19 cellular contexts compared by ENCODE assay signal in genomic region chr20:1364106-1364505, GRCh38. TPM values are rescaled to one million over a fixed set of nuclear protein-coding genes. Genes with fewer than 3 reads are reported as not detected.
DNase-seq lines count a peak whose midpoint lies in the region; ATAC-seq and TF ChIP-seq lines count a peak whose summit lies in the region.
"Had no signal": no experiment of that assay in that cellular context is flagged by ENCODE, and none has a peak within 500 bp of the region (broad histone marks: within the 10 kb centered on the region; RNA-seq: fewer than 3 reads in every experiment).

No MANE protein-coding gene starts in this region.

- peaks cover 48% of the 10 kb centered on the region for H3K36me3 Mint-ChIP-seq in activated naive CD4-positive, alpha-beta T cell treated with anti-CD3 and anti-CD28 coated beads, Interleukin-2, amount 50 U/mL, for 24 hours
- H3K36me3 Mint-ChIP-seq in nephron progenitor cell (ENCODE audit: low read depth): peaks cover 96% of the 10 kb centered on the region
- H3K36me3 Mint-ChIP-seq in effector memory CD8-positive, alpha-beta T cell (ENCODE audit: insufficient read depth): peaks cover 14% of the 10 kb centered on the region

- no peaks in the 10 kb centered on the region for H3F3A ChIP-seq in Loucy (ENCODE audit: low read depth)

- no peak for TF ChIP-seq CTCF in Loucy (conservative IDR thresholded peaks at IDR 0.05; ENCODE audit: low read length)
- TF ChIP-seq CTCF in nephron progenitor cell (IDR thresholded peaks at IDR 0.05): no peak
- TF ChIP-seq CTCF in heart left ventricle (IDR thresholded peaks at IDR 0.05): no peak

- ATAC-seq in heart left ventricle: no peak
- ATAC-seq in effector memory CD8-positive, alpha-beta T cell (replicated peaks): no peak
- ATAC-seq: body of pancreas, psoas muscle had no signal

- DNase-seq in activated CD8-positive, alpha-beta memory T cell treated with anti-CD3 and anti-CD28 coated beads, Interleukin-2, amount 50 U/mL, for 4 hours: peak; percentile 28
- no peak for DNase-seq in activated CD8-positive, alpha-beta memory T cell treated with anti-CD3 and anti-CD28 coated beads for 24 hours
- no peak for DNase-seq in nephron progenitor cell
- DNase-seq in heart left ventricle: no peak
- no peak for DNase-seq in erythroblast (lab: John Stamatoyannopoulos, UW)
- DNase-seq in effector memory CD8-positive, alpha-beta T cell: no peak
- DNase-seq: ACHN, body of pancreas, dorsolateral prefrontal cortex, HFFc6, hippocampal formation, IMR-90, NCI-H1092, NCI-H446, PC-9, psoas muscle, thyroid gland had no signal

- H3K9me2 ChIP-seq in Loucy (replicated peaks; ENCODE audit: low read depth, low read length): no peaks in the 10 kb centered on the region

- H3K9me3 ChIP-seq in Loucy (ENCODE audit: insufficient read depth, low read depth, low read length): no peaks in the 10 kb centered on the region
- no peaks in the 10 kb centered on the region for H3K9me3 ChIP-seq in heart left ventricle
- H3K9me3 ChIP-seq: body of pancreas, psoas muscle, thyroid gland had no signal

- WGBS in heart left ventricle, 4 donors: 65 to 72% (median 70%) methylated on average over 2 of the region's 2 CpGs

- intact Hi-C loops in heart left ventricle (cut with DNase I): no loop called here

- H3K79me2 ChIP-seq in Loucy (ENCODE audit: insufficient read depth, low read length): peaks cover 9% of the 10 kb centered on the region; the same call in 1 of the 2 replicates

- H3K4me3 Mint-ChIP-seq in activated naive CD4-positive, alpha-beta T cell treated with anti-CD3 and anti-CD28 coated beads, Interleukin-2, amount 50 U/mL, for 24 hours: peak overlapping the region; percentile 45
- no peak overlapping the region for H3K4me3 Mint-ChIP-seq in nephron progenitor cell
- peak overlapping the region in 1 of 2 donors; percentile 50 for H3K4me3 Mint-ChIP-seq in effector memory CD8-positive, alpha-beta T cell
- H3K4me3 Mint-ChIP-seq: HFFc6 had no signal

- no peak overlapping the region for H2AFZ ChIP-seq in Loucy (ENCODE audit: low read length)
- H2AFZ ChIP-seq: PC-9 had no signal

- H4K20me1 ChIP-seq in Loucy (ENCODE audit: insufficient read depth, low read length, poor library complexity, severe bottlenecking): peaks cover 3% of the 10 kb centered on the region

- peak overlapping the region; percentile 23 for H3K9ac ChIP-seq in Loucy (ENCODE audit: low read depth, low read length, poor library complexity, severe bottlenecking)

- H3K27me3 Mint-ChIP-seq in activated naive CD4-positive, alpha-beta T cell treated with anti-CD3 and anti-CD28 coated beads, Interleukin-2, amount 50 U/mL, for 24 hours: no peaks in the 10 kb centered on the region
- no peaks in the 10 kb centered on the region for H3K27me3 Mint-ChIP-seq in nephron progenitor cell (ENCODE audit: low read depth, poor library complexity)
- H3K27me3 Mint-ChIP-seq in effector memory CD8-positive, alpha-beta T cell: no peaks in the 10 kb centered on the region

- H3K27ac ChIP-seq in heart left ventricle: peak overlapping the region in 1 of 12 donors; percentile 25
- H3K27ac ChIP-seq: body of pancreas, dorsolateral prefrontal cortex, PC-9, psoas muscle, thyroid gland had no signal

- no peak for TF ChIP-seq POLR2A in heart left ventricle (IDR thresholded peaks at IDR 0.05)
- TF ChIP-seq POLR2A in erythroblast (IDR thresholded peaks at IDR 0.05; ENCODE audit: low read length): no peak

- H3K27ac Mint-ChIP-seq in activated naive CD4-positive, alpha-beta T cell treated with anti-CD3 and anti-CD28 coated beads, Interleukin-2, amount 50 U/mL, for 24 hours: peak overlapping the region; percentile 82
- peak overlapping the region; percentile 3 for H3K27ac Mint-ChIP-seq in nephron progenitor cell
- H3K27ac Mint-ChIP-seq in effector memory CD8-positive, alpha-beta T cell: peak overlapping the region in 1 of 2 donors; percentile 89
- H3K27ac Mint-ChIP-seq: HFFc6 had no signal

- H3K4me3 ChIP-seq in Loucy (ENCODE audit: low read length, poor library complexity, severe bottlenecking) (peak overlapping the region; percentile 33), heart left ventricle (no peak overlapping the region)
- H3K4me3 ChIP-seq: body of pancreas, dorsolateral prefrontal cortex, PC-9, psoas muscle, thyroid gland had no signal

- no peaks in the 10 kb centered on the region for H3K9me3 Mint-ChIP-seq in activated naive CD4-positive, alpha-beta T cell treated with anti-CD3 and anti-CD28 coated beads, Interleukin-2, amount 50 U/mL, for 24 hours
- peaks cover 17% of the 10 kb centered on the region for H3K9me3 Mint-ChIP-seq in nephron progenitor cell
- H3K9me3 Mint-ChIP-seq in effector memory CD8-positive, alpha-beta T cell: no peaks in the 10 kb centered on the region
- H3K9me3 Mint-ChIP-seq: HFFc6 had no signal

- peaks cover 77% of the 10 kb centered on the region for H3K4me1 Mint-ChIP-seq in activated naive CD4-positive, alpha-beta T cell treated with anti-CD3 and anti-CD28 coated beads, Interleukin-2, amount 50 U/mL, for 24 hours
- H3K4me1 Mint-ChIP-seq in nephron progenitor cell: peaks cover 15% of the 10 kb centered on the region
- peaks cover 28 to 32% of the 10 kb centered on the region in 2 donors for H3K4me1 Mint-ChIP-seq in effector memory CD8-positive, alpha-beta T cell (ENCODE audit: low read depth in 2 of 2)

- peak overlapping the region; percentile 61 for H3K4me2 ChIP-seq in Loucy (ENCODE audit: low read depth, low read length, poor library complexity, severe bottlenecking)
- H3K4me2 ChIP-seq: PC-9 had no signal

- H3K4me1 ChIP-seq in Loucy (ENCODE audit: insufficient read depth, low read length, poor library complexity, severe bottlenecking) (peaks cover 38% of the 10 kb centered on the region), heart left ventricle (peaks cover 0 to 19% (median 0%) of the 10 kb centered on the region in 12 donors)
- H3K4me1 ChIP-seq: psoas muscle had no signal

- H3K27me3 ChIP-seq in Loucy (ENCODE audit: insufficient read depth, low read length, poor library complexity, severe bottlenecking) (no peaks in the 10 kb centered on the region), heart left ventricle (no peaks in the 10 kb centered on the region)
- H3K27me3 ChIP-seq: body of pancreas, dorsolateral prefrontal cortex, thyroid gland had no signal

- H3K36me3 ChIP-seq in Loucy (ENCODE audit: insufficient read depth, low read length) (peaks cover 39% of the 10 kb centered on the region), heart left ventricle (peaks cover 0 to 63% (median 42%) of the 10 kb centered on the region in 9 donors)

RNA-seq across cellular contexts. Expression of gene FKBP1A, which starts 28.7 kb away (rescaled TPM):
- 100 to 1,000 TPM in 8 of 9 donors, 10 to 100 TPM in 1; 71.3 to 316 (median 144) TPM for total RNA-seq in heart left ventricle
- polyA plus RNA-seq in heart left ventricle: 100 to 1,000 TPM in 1 of 2 donors, 10 to 100 TPM in 1; 89.6 to 401 TPM

RNA-seq across cellular contexts. Expression of gene SDCBP2, which starts 35.2 kb away (rescaled TPM):
- 1 to 10 TPM in 8 of 9 donors, under 1 TPM in 1; 0.65 to 4.2 (median 2.1) TPM for total RNA-seq in heart left ventricle
- 1 to 10 TPM; 1.8 to 3.6 TPM for polyA plus RNA-seq in heart left ventricle
